ENCODE assay signal across 8 cellular contexts in genomic region chr5:151156732-151157402, GRCh38. TPM values are rescaled to one million over a fixed set of nuclear protein-coding genes. Genes with fewer than 3 reads are reported as not detected.
DNase-seq lines count a peak whose midpoint lies in the region; ATAC-seq and TF ChIP-seq lines count a peak whose summit lies in the region.

No MANE protein-coding gene starts in this region.

- TF ChIP-seq CTCF in HFF-Myc (IDR thresholded peaks at IDR 0.05; ENCODE audit: low read depth, low read length, missing control alignments): no peak
- TF ChIP-seq CTCF in WTC11 (IDR thresholded peaks at IDR 0.05): no peak
- no peak for TF ChIP-seq CTCF in osteocyte (IDR thresholded peaks at IDR 0.05)

- H3K4me1 ChIP-seq in CD8-positive, alpha-beta memory T cell (ENCODE audit: insufficient read depth, low read length): peaks cover 56% of the 10 kb centered on the region

- POLR2A ChIA-PET in CD8-positive, alpha-beta memory T cell (lab: Charles Lee): interaction anchor here (0.5 to 1.5 kb wide), 5 partner anchors 30 to 456 kb away, joined by 3 to 6 read pairs (median 3); partner anchors contain the start of genes RBM22 and TNIP1
- POLR2A ChIA-PET in WTC11 (lab: Charles Lee): interaction anchor here (1.0 to 1.1 kb wide), 2 partner anchors 15 to 96 kb away, joined by 7 to 8 read pairs; partner anchors contain the start of gene GM2A

- ATAC-seq in WTC11 (peak; percentile 12), GM21423 (IDR thresholded peaks at IDR 0.05; ENCODE audit: unreplicated experiment) (no peak)

- H3K4me1 Mint-ChIP-seq in CD8-positive, alpha-beta memory T cell: peaks cover 59 to 67% (median 65%) of the 10 kb centered on the region in 3 donors
- H3K4me1 Mint-ChIP-seq in WTC11 (peaks cover 26% of the 10 kb centered on the region), osteocyte (ENCODE audit: unreplicated experiment) (peaks cover 45% of the 10 kb centered on the region)

- peak overlapping the region; percentile 86 for H3K4me3 ChIP-seq in CD8-positive, alpha-beta memory T cell (ENCODE audit: low read length)
- peak overlapping the region; percentile 68 for H3K4me3 ChIP-seq in HFF-Myc (replicated peaks; ENCODE audit: low read depth, low read length)

- peak overlapping the region; percentile 96 to 99 (median 97) for H3K4me3 Mint-ChIP-seq in CD8-positive, alpha-beta memory T cell
- H3K4me3 Mint-ChIP-seq in WTC11: peak overlapping the region; percentile 74
- H3K4me3 Mint-ChIP-seq in osteocyte (ENCODE audit: unreplicated experiment): peak overlapping the region; percentile 86

- peaks cover 5% of the 10 kb centered on the region for H3K36me3 ChIP-seq in CD8-positive, alpha-beta memory T cell (ENCODE audit: insufficient read depth, low read length)

- peak overlapping the region; percentile 86 to 99 (median 94) for H3K27ac Mint-ChIP-seq in CD8-positive, alpha-beta memory T cell
- H3K27ac Mint-ChIP-seq in WTC11: no peak overlapping the region
- peak overlapping the region; percentile 91 for H3K27ac Mint-ChIP-seq in osteocyte (ENCODE audit: unreplicated experiment)

- H3K27ac ChIP-seq in CD8-positive, alpha-beta memory T cell (ENCODE audit: low read depth, low read length): peak overlapping the region; percentile 70

- CTCF ChIA-PET in CD8-positive, alpha-beta memory T cell (lab: Charles Lee): interaction anchor here (0.7 to 5.1 kb wide), 11 partner anchors 8 to 96 kb away, joined by 3 to 38 read pairs (median 10); partner anchors contain the start of gene GM2A
- CTCF ChIA-PET in WTC11 (lab: Charles Lee): interaction anchor here (0.6 to 2.5 kb wide), 12 partner anchors 15 to 155 kb away, joined by 3 to 21 read pairs (median 4); partner anchors contain the start of gene GM2A

- H3K9me3 ChIP-seq in CD8-positive, alpha-beta memory T cell (ENCODE audit: low read length): no peaks in the 10 kb centered on the region

- DNase-seq in CD8-positive, alpha-beta memory T cell: peak in 1 of 5 donors; percentile 36
- DNase-seq in HFF-Myc (ENCODE audit: extremely low read depth, low read depth) (no peak), WTC11 (ENCODE audit: low spot score) (peak; percentile 33), fibroblast of peridontal ligament (ENCODE audit: extremely low read depth) (peak; percentile 15), osteocyte (ENCODE audit: extremely low spot score, unreplicated experiment) (no peak), medulla oblongata (ENCODE audit: extremely low spot score) (no peak), activated gamma-delta T cell treated with Interleukin-2 at 50 U/mL for 16 hours (no peak)

- no peaks in the 10 kb centered on the region for H3K27me3 ChIP-seq in CD8-positive, alpha-beta memory T cell (ENCODE audit: insufficient read depth, low read length, poor library complexity, severe bottlenecking)

- no peaks in the 10 kb centered on the region for H3K9me3 Mint-ChIP-seq in CD8-positive, alpha-beta memory T cell
- no peaks in the 10 kb centered on the region for H3K9me3 Mint-ChIP-seq in WTC11
- H3K9me3 Mint-ChIP-seq in osteocyte (ENCODE audit: unreplicated experiment): no peaks in the 10 kb centered on the region

- H3K36me3 Mint-ChIP-seq in CD8-positive, alpha-beta memory T cell: peaks cover 0 to 21% (median 5%) of the 10 kb centered on the region in 3 donors
- H3K36me3 Mint-ChIP-seq in WTC11 (no peaks in the 10 kb centered on the region), osteocyte (ENCODE audit: unreplicated experiment) (no peaks in the 10 kb centered on the region)

- H3K27me3 Mint-ChIP-seq in CD8-positive, alpha-beta memory T cell: peaks cover 0 to 2% of the 10 kb centered on the region in 2 donors
- H3K27me3 Mint-ChIP-seq in WTC11 (ENCODE audit: low read depth): peaks cover 14% of the 10 kb centered on the region
- H3K27me3 Mint-ChIP-seq in osteocyte (ENCODE audit: unreplicated experiment): peaks cover 2% of the 10 kb centered on the region

TF ChIP-seq in WTC11, 78 proteins besides CTCF, POLR2A, EP300 and RAD21 (continues in another document):
- no peak for TF ChIP-seq TP53 (CRISPR knock-in tag; IDR thresholded peaks at IDR 0.05)
- TF ChIP-seq ZMAT4 (CRISPR knock-in tag; IDR thresholded peaks at IDR 0.05): no peak
- no peak for TF ChIP-seq ZNF219 (CRISPR knock-in tag; IDR thresholded peaks at IDR 0.05; ENCODE audit: borderline replicate concordance)
- no peak for TF ChIP-seq TEAD1 (CRISPR knock-in tag; IDR thresholded peaks at IDR 0.05)
- no peak for TF ChIP-seq ATF6 (CRISPR knock-in tag; IDR thresholded peaks at IDR 0.05)
- no peak for TF ChIP-seq NR1H2 (CRISPR knock-in tag; IDR thresholded peaks at IDR 0.05)
- TF ChIP-seq, protein P1, sequence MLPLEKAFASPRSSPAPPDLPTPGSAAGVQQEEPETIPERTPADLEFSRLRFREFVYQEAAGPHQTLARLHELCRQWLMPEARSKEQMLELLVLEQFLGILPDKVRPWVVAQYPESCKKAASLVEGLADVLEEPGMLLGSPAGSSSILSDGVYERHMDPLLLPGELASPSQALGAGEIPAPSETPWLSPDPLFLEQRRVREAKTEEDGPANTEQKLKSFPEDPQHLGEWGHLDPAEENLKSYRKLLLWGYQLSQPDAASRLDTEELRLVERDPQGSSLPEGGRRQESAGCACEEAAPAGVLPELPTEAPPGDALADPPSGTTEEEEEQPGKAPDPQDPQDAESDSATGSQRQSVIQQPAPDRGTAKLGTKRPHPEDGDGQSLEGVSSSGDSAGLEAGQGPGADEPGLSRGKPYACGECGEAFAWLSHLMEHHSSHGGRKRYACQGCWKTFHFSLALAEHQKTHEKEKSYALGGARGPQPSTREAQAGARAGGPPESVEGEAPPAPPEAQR (CRISPR knock-in tag; IDR thresholded peaks at IDR 0.05): no peak
- TF ChIP-seq SP1 (CRISPR knock-in tag; conservative IDR thresholded peaks at IDR 0.05): no peak
- TF ChIP-seq, protein P2, sequence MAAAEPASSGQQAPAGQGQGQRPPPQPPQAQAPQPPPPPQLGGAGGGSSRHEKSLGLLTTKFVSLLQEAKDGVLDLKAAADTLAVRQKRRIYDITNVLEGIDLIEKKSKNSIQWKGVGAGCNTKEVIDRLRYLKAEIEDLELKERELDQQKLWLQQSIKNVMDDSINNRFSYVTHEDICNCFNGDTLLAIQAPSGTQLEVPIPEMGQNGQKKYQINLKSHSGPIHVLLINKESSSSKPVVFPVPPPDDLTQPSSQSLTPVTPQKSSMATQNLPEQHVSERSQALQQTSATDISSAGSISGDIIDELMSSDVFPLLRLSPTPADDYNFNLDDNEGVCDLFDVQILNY (CRISPR knock-in tag; IDR thresholded peaks at IDR 0.05): no peak
- no peak for TF ChIP-seq ZNF416 (CRISPR knock-in tag; IDR thresholded peaks at IDR 0.05)
- TF ChIP-seq CDX4 (CRISPR knock-in tag; IDR thresholded peaks at IDR 0.05; ENCODE audit: borderline replicate concordance): no peak
- TF ChIP-seq EMX1 (CRISPR knock-in tag; IDR thresholded peaks at IDR 0.05): no peak

RNA-seq across cellular contexts. Expression of gene ANXA6, which starts 0.7 kb away (rescaled TPM):
- total RNA-seq in CD8-positive, alpha-beta memory T cell: 100 to 1,000 TPM; 452 to 459 TPM
- polyA plus RNA-seq in CD8-positive, alpha-beta memory T cell: 351 TPM
- total RNA-seq in WTC11 (2021): 92.8 to 95.4 TPM (median 92.9 TPM) in 3 replicates
- total RNA-seq in osteocyte: 245 and 254 TPM in 2 replicates

Comparison
In these comparisons a context has a peak if more than half of its experiments do, and no peak if none do; other contexts are left out.
1. DNase-seq: peak in WTC11 (single experiment) and fibroblast of peridontal ligament (single experiment); none in HFF-Myc (single experiment), osteocyte (single experiment), medulla oblongata (single experiment) and activated gamma-delta T cell treated with Interleukin-2 at 50 U/mL for 16 hours (single experiment).
2. Peak in every context shown above with its lines, with median percentiles within 50 percentile points of each other: H3K4me3 Mint-ChIP-seq.